1 cellular context compared by ENCODE assay signal in the genomic region with DNA sequence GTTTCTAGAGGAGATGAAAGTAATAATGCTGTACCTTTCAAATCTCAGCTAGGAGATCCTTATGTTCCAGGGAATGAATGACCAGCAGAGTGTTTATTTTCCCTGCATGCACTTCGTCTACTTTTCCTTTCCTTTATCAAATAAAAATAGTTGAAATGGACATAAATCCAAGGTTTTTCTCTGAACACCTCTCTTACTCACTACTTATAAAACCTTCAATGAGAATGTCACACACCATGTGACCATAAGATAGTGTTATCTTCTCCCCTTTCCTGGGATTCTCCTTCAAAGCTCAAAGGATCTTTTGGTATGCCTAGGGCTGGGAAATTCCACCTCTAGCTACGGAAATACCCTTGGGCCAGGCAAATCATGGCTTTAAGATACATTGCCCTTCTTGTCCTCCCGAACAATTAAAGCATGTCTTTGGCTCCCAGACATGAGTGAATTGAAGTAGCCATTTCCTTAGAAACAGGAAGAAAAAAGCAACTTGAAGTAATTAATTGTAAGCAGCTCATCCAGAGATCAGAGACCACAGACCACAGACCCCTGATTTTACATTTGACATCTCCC.
TF ChIP-seq lines count a peak whose summit lies in the region.

No MANE protein-coding gene starts in this region.

TF ChIP-seq in GM23338, 12 proteins besides CTCF, POLR2A, EP300 and RAD21 (continued from another document):
- TF ChIP-seq, protein P1, sequence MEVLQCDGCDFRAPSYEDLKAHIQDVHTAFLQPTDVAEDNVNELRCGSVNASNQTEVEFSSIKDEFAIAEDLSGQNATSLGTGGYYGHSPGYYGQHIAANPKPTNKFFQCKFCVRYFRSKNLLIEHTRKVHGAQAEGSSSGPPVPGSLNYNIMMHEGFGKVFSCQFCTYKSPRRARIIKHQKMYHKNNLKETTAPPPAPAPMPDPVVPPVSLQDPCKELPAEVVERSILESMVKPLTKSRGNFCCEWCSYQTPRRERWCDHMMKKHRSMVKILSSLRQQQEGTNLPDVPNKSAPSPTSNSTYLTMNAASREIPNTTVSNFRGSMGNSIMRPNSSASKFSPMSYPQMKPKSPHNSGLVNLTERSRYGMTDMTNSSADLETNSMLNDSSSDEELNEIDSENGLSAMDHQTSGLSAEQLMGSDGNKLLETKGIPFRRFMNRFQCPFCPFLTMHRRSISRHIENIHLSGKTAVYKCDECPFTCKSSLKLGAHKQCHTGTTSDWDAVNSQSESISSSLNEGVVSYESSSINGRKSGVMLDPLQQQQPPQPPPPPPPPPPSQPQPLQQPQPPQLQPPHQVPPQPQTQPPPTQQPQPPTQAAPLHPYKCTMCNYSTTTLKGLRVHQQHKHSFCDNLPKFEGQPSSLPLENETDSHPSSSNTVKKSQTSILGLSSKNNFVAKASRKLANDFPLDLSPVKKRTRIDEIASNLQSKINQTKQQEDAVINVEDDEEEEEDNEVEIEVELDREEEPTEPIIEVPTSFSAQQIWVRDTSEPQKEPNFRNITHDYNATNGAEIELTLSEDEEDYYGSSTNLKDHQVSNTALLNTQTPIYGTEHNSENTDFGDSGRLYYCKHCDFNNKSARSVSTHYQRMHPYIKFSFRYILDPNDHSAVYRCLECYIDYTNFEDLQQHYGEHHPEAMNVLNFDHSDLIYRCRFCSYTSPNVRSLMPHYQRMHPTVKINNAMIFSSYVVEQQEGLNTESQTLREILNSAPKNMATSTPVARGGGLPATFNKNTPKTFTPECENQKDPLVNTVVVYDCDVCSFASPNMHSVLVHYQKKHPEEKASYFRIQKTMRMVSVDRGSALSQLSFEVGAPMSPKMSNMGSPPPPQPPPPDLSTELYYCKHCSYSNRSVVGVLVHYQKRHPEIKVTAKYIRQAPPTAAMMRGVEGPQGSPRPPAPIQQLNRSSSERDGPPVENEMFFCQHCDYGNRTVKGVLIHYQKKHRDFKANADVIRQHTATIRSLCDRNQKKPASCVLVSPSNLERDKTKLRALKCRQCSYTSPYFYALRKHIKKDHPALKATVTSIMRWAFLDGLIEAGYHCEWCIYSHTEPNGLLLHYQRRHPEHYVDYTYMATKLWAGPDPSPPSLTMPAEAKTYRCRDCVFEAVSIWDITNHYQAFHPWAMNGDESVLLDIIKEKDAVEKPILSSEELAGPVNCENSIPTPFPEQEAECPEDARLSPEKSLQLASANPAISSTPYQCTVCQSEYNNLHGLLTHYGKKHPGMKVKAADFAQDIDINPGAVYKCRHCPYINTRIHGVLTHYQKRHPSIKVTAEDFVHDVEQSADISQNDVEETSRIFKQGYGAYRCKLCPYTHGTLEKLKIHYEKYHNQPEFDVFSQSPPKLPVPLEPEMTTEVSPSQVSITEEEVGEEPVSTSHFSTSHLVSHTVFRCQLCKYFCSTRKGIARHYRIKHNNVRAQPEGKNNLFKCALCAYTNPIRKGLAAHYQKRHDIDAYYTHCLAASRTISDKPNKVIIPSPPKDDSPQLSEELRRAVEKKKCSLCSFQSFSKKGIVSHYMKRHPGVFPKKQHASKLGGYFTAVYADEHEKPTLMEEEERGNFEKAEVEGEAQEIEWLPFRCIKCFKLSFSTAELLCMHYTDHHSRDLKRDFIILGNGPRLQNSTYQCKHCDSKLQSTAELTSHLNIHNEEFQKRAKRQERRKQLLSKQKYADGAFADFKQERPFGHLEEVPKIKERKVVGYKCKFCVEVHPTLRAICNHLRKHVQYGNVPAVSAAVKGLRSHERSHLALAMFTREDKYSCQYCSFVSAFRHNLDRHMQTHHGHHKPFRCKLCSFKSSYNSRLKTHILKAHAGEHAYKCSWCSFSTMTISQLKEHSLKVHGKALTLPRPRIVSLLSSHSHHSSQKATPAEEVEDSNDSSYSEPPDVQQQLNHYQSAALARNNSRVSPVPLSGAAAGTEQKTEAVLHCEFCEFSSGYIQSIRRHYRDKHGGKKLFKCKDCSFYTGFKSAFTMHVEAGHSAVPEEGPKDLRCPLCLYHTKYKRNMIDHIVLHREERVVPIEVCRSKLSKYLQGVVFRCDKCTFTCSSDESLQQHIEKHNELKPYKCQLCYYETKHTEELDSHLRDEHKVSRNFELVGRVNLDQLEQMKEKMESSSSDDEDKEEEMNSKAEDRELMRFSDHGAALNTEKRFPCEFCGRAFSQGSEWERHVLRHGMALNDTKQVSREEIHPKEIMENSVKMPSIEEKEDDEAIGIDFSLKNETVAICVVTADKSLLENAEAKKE (CRISPR knock-in tag; IDR thresholded peaks at IDR 0.05), result no peak
- no peak for TF ChIP-seq EZH2phosphoT487 (IDR thresholded peaks at IDR 0.05; ENCODE audit: unreplicated experiment)
- no peak for TF ChIP-seq JUNB (IDR thresholded peaks at IDR 0.05; ENCODE audit: unreplicated experiment)
- no peak for TF ChIP-seq STAT1 (IDR thresholded peaks at IDR 0.05; ENCODE audit: unreplicated experiment)
- TF ChIP-seq, protein P2, sequence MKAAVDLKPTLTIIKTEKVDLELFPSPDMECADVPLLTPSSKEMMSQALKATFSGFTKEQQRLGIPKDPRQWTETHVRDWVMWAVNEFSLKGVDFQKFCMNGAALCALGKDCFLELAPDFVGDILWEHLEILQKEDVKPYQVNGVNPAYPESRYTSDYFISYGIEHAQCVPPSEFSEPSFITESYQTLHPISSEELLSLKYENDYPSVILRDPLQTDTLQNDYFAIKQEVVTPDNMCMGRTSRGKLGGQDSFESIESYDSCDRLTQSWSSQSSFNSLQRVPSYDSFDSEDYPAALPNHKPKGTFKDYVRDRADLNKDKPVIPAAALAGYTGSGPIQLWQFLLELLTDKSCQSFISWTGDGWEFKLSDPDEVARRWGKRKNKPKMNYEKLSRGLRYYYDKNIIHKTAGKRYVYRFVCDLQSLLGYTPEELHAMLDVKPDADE (IDR thresholded peaks at IDR 0.05), result no peak
- TF ChIP-seq ZNF331 (CRISPR knock-in tag; IDR thresholded peaks at IDR 0.05; ENCODE audit: low read depth), result no peak
TF ChIP-seq in GM23338: peak in this region for 0.
